In genomic region chr22:20429254-20430100, GRCh38 we compare ENCODE assay signal across 9 cellular contexts. TPM values are rescaled to one million over a fixed set of nuclear protein-coding genes. Genes with fewer than 3 reads are reported as not detected.
DNase-seq lines count a peak whose midpoint lies in the region; ATAC-seq and TF ChIP-seq lines count a peak whose summit lies in the region.
"Had no signal": no experiment of that assay in that cellular context is flagged by ENCODE, and none has a peak within 500 bp of the region (broad histone marks: within the 10 kb centered on the region; RNA-seq: fewer than 3 reads in every experiment).

No MANE protein-coding gene starts in this region.

- no peaks in the 10 kb centered on the region for H3K9me3 ChIP-seq in left lung
- H3K9me3 ChIP-seq: ovary had no signal

- H3K27me3 ChIP-seq in H7 (ENCODE audit: control insufficient read depth, insufficient read depth, low read length) (peaks cover 28% of the 10 kb centered on the region), left lung (peaks cover 9 to 98% of the 10 kb centered on the region in 2 donors)
- H3K27me3 ChIP-seq: ovary had no signal

- peak overlapping the region; percentile 81 for H3K4me3 Mint-ChIP-seq in T-helper 1 cell treated with Interleukin-12 subunit alpha and Interleukin-12 subunit beta and Interleukin-4 antibody, amounts not matched to agents 30 μg/mL and 1 μg/mL, for 36 hours
- peak overlapping the region; percentile 72 for H3K4me3 Mint-ChIP-seq in activated naive CD8-positive, alpha-beta T cell treated with anti-CD3 and anti-CD28 coated beads for 36 hours

- H3K4me1 ChIP-seq in left lung = peaks cover 10 to 47% of the 10 kb centered on the region in 2 donors

- H3K4me3 ChIP-seq in H7 (ENCODE audit: insufficient read depth, low read depth, low read length) (peak overlapping the region; percentile 13; the same call in 1 of the 2 replicates), left lung (peak overlapping the region; percentile 26 to 54)
- H3K4me3 ChIP-seq: ovary had no signal

- no peak overlapping the region for H3K27ac Mint-ChIP-seq in T-helper 1 cell treated with Interleukin-12 subunit alpha and Interleukin-12 subunit beta and Interleukin-4 antibody, amounts not matched to agents 30 μg/mL and 1 μg/mL, for 36 hours
- H3K27ac Mint-ChIP-seq in activated naive CD8-positive, alpha-beta T cell treated with anti-CD3 and anti-CD28 coated beads for 36 hours = no peak overlapping the region

- DNase-seq in H7 (peak; percentile 99), left lung (peak; percentile 75 to 96), SHP77 treated with DMSO at 0.1 percent for 48 hours (lab: John Stamatoyannopoulos, UW) (no peak)
- DNase-seq in activated naive CD8-positive, alpha-beta T cell treated with anti-CD3 and anti-CD28 coated beads for 36 hours = peak; percentile 79
- DNase-seq in stimulated activated CD8-positive, alpha-beta memory T cell treated with anti-CD3 and anti-CD28 coated beads, Interleukin-2, amount 100 ng/mL, for 48 hours (ENCODE audit: low read depth in 2 of 2) = peak; percentile 70 to 71

- no peak overlapping the region for H3K27ac ChIP-seq in left lung
- H3K27ac ChIP-seq: ovary had no signal

- intact Hi-C loops in left lung (cut with DNase I) = loop anchor here in 1 of 2 donors (10.0 kb wide), 1 partner anchor 65 kb away; the partner anchor contains the start of gene KLHL22

- no peak for TF ChIP-seq CTCF in left lung (IDR thresholded peaks at IDR 0.05)

- peaks cover 72% of the 10 kb centered on the region for H3K27me3 Mint-ChIP-seq in T-helper 1 cell treated with Interleukin-12 subunit alpha and Interleukin-12 subunit beta and Interleukin-4 antibody, amounts not matched to agents 30 μg/mL and 1 μg/mL, for 36 hours (ENCODE audit: low read depth)
- H3K27me3 Mint-ChIP-seq in activated naive CD8-positive, alpha-beta T cell treated with anti-CD3 and anti-CD28 coated beads for 36 hours = peaks cover 62% of the 10 kb centered on the region

- H3K36me3 ChIP-seq in H7 (replicated peaks; ENCODE audit: control insufficient read depth, insufficient read depth, low read length) (peaks cover 6% of the 10 kb centered on the region), left lung (peaks cover 0 to 10% of the 10 kb centered on the region in 2 donors)
- H3K36me3 ChIP-seq: ovary had no signal

- ATAC-seq in left lung (peak; percentile 72), HG03460 (IDR thresholded peaks at IDR 0.05; ENCODE audit: unreplicated experiment) (no peak), GM19328 (IDR thresholded peaks at IDR 0.05; ENCODE audit: unreplicated experiment) (no peak)

- peaks cover 7% of the 10 kb centered on the region for H3K4me1 Mint-ChIP-seq in T-helper 1 cell treated with Interleukin-12 subunit alpha and Interleukin-12 subunit beta and Interleukin-4 antibody, amounts not matched to agents 30 μg/mL and 1 μg/mL, for 36 hours (ENCODE audit: low read depth)
- H3K4me1 Mint-ChIP-seq in activated naive CD8-positive, alpha-beta T cell treated with anti-CD3 and anti-CD28 coated beads for 36 hours = peaks cover 12% of the 10 kb centered on the region

- H3K36me3 Mint-ChIP-seq in T-helper 1 cell treated with Interleukin-12 subunit alpha and Interleukin-12 subunit beta and Interleukin-4 antibody, amounts not matched to agents 30 μg/mL and 1 μg/mL, for 36 hours (ENCODE audit: low read depth) = peaks cover 3% of the 10 kb centered on the region
- no peaks in the 10 kb centered on the region for H3K36me3 Mint-ChIP-seq in activated naive CD8-positive, alpha-beta T cell treated with anti-CD3 and anti-CD28 coated beads for 36 hours

- H3K9me3 Mint-ChIP-seq in T-helper 1 cell treated with Interleukin-12 subunit alpha and Interleukin-12 subunit beta and Interleukin-4 antibody, amounts not matched to agents 30 μg/mL and 1 μg/mL, for 36 hours = no peaks in the 10 kb centered on the region
- H3K9me3 Mint-ChIP-seq in activated naive CD8-positive, alpha-beta T cell treated with anti-CD3 and anti-CD28 coated beads for 36 hours = no peaks in the 10 kb centered on the region

RNA-seq across cellular contexts. Expression of gene SCARF2, which starts 8.1 kb away (rescaled TPM):
- 11.5 and 15.0 TPM in 2 replicates for total RNA-seq in H7 (2014; rRNA removed; shearing (Covaris generic))
- under 1 TPM; 0.14 to 0.16 TPM for total RNA-seq in activated naive CD8-positive, alpha-beta T cell treated with anti-CD3 and anti-CD28 coated beads for 36 hours
- total RNA-seq in left lung = 10 to 100 TPM; 22.9 to 24.1 TPM

RNA-seq across cellular contexts. Expression of gene ZNF74, which starts 35.5 kb away (rescaled TPM):
- 67.5 and 69.6 TPM in 2 replicates for total RNA-seq in H7 (2014; rRNA removed; shearing (Covaris generic))
- total RNA-seq in activated naive CD8-positive, alpha-beta T cell treated with anti-CD3 and anti-CD28 coated beads for 36 hours = 10 to 100 TPM; 11.5 to 12.2 TPM
- total RNA-seq in left lung = 10 to 100 TPM; 11.0 to 13.5 TPM

Comparison
In these comparisons a context has a peak if more than half of its experiments do, and no peak if none do; other contexts are left out.
1. RNA of gene SCARF2, which starts 8.1 kb away (total RNA-seq): 22.9 to 24.1 TPM in left lung and 11.5 to 15.0 TPM in H7; 0.14 to 0.16 TPM in activated naive CD8-positive, alpha-beta T cell treated with anti-CD3 and anti-CD28 coated beads for 36 hours; every median in the first group is over 10 times any median in the second.